In the genomic region with DNA sequence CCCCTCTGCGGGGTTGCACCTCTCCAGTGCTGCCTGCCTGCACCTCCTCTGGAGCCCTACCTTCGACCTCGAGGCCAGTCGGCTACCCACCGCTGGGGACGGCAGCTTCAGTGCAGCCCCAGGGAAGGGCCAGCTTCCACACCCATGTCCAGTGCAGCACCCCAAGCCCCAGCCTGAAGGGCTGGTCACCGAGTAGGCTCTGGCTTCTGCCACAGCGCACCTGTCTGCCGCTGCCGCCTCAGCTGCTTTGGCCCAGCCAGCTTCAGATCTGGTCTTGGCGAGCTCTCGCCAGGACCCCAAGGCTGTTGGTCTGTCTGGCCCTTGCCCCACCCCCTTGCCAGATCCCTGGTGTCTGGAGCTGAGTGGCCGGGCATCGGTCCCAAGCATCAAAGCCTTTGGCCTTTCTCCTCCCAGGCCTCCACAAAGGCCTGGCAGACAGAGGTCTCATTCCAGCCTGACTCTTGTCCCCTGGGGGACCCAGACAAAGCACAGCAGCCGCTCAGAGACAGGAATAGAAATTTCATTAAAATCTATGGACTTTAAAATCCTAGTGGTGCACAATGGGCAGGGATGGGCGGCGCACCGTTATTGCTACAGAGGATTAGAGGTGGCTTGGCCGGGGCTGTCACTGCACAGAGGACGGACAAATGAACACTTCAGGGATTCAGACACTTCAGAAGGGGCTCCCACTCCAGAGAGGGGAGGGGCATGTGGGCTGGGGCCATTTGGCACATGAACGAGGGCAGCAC, we compare ENCODE assay signal across 1 cellular context.
TF ChIP-seq lines count a peak whose summit lies in the region.

No MANE protein-coding gene starts in this region.

TF ChIP-seq in WTC11, 78 proteins besides CTCF, POLR2A, EP300 and RAD21:
- TF ChIP-seq ETV6 (CRISPR knock-in tag; IDR thresholded peaks at IDR 0.05) = no peak
- TF ChIP-seq, protein P1, sequence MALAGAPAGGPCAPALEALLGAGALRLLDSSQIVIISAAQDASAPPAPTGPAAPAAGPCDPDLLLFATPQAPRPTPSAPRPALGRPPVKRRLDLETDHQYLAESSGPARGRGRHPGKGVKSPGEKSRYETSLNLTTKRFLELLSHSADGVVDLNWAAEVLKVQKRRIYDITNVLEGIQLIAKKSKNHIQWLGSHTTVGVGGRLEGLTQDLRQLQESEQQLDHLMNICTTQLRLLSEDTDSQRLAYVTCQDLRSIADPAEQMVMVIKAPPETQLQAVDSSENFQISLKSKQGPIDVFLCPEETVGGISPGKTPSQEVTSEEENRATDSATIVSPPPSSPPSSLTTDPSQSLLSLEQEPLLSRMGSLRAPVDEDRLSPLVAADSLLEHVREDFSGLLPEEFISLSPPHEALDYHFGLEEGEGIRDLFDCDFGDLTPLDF (CRISPR knock-in tag; IDR thresholded peaks at IDR 0.05) = 0 out of 2 replicates have a peak, but pooled peaks have one; percentile 40
TF ChIP-seq in WTC11: peak in this region for 1.
